In the genomic region with DNA sequence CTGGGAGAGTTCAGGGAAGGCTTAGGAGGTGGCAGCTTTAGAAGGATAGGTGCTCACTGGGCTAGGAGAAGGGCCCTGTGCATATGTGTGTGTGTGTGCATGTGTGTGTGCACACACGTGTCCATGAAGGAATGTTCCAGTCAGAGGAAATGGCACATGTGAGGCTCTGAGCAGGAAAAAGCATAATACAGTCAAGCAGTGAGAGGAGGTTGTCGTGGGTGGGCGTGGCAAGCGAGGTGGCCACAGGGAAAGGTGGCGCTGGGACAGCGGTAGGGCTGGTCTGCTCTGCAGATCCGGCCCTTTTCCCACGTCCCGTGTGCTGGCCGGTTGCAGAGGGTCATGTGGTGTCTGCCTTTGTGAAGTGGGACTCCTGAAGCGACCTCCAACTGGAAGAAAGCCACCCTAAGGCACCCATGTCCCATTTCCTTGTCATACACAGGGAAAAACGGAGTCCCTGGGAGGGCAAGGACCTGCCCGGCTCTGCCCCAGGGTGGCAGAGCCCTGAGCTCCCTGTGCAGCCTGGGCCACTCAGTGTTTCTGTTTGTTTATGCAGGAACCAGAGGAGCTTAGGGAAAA, we compare ENCODE assay signal across 21 cellular contexts. TPM values are rescaled to one million over a fixed set of nuclear protein-coding genes. Genes with fewer than 3 reads are reported as not detected.
DNase-seq lines count a peak whose midpoint lies in the region; ATAC-seq, FAIRE-seq and TF ChIP-seq lines count a peak whose summit lies in the region.
"Had no signal": no experiment of that assay in that cellular context is flagged by ENCODE, and none has a peak within 500 bp of the region (broad histone marks: within the 10 kb centered on the region; RNA-seq: fewer than 3 reads in every experiment).

No MANE protein-coding gene starts in this region.

- H3K4me1 ChIP-seq in right lobe of liver: no peaks in the 10 kb centered on the region
- no peaks in the 10 kb centered on the region for H3K4me1 ChIP-seq in spleen

- TF ChIP-seq CTCF in chondrocyte (IDR thresholded peaks at IDR 0.05) (no peak), right lobe of liver (IDR thresholded peaks at IDR 0.05) (no peak), spleen (IDR thresholded peaks at IDR 0.05 in 8 of 11, conservative IDR thresholded peaks at IDR 0.05 in 3 of 11) (no peak)

- no peak overlapping the region for H3K4me3 Mint-ChIP-seq in chondrocyte (ENCODE audit: unreplicated experiment)

- H3K9me3 Mint-ChIP-seq in chondrocyte (ENCODE audit: low read depth): peaks cover 3% of the 10 kb centered on the region

- WGBS in right lobe of liver (ENCODE audit: insufficient coverage, low coverage, low lambda C conversion rate, missing lambda C conversion rate): no CpG with 5 or more reads among the region's 13 CpGs
- WGBS in spleen, 5 donors: 80 to 92% (median 87%) methylated on average over 12 to 13 of the region's 13 CpGs

- no peak for ATAC-seq in right lobe of liver
- ATAC-seq: GM12878, HCT116 had no signal

- H3K27ac ChIP-seq in right lobe of liver: no peak overlapping the region
- no peak overlapping the region for H3K27ac ChIP-seq in spleen
- H3K27ac ChIP-seq: BLaER1 treated with 17β-estradiol and CSF1 and Interleukin-3, amounts not matched to agents 10 nM and 100 nM had no signal

- H3K27me3 Mint-ChIP-seq in chondrocyte (ENCODE audit: low read depth): no peaks in the 10 kb centered on the region

- H3K27ac Mint-ChIP-seq in chondrocyte (ENCODE audit: unreplicated experiment): no peak overlapping the region

- TF ChIP-seq POLR2A in right lobe of liver (IDR thresholded peaks at IDR 0.05): no peak
- TF ChIP-seq POLR2A in spleen (IDR thresholded peaks at IDR 0.05): no peak

- intact Hi-C loops in right lobe of liver (cut with DNase I): no loop called here
- intact Hi-C loops in spleen (cut with DNase I; ENCODE audit: low total_unique reads): no loop called here

- no peaks in the 10 kb centered on the region for H3K9me3 ChIP-seq in right lobe of liver
- H3K9me3 ChIP-seq in spleen: no peaks in the 10 kb centered on the region
- H3K9me3 ChIP-seq: BLaER1 treated with 17β-estradiol and CSF1 and Interleukin-3, amounts not matched to agents 10 nM and 100 nM had no signal

- no peaks in the 10 kb centered on the region for H3K4me1 Mint-ChIP-seq in chondrocyte (ENCODE audit: low read depth)

- H3K4me3 ChIP-seq in right lobe of liver (no peak overlapping the region), spleen (no peak overlapping the region)
- H3K4me3 ChIP-seq: BLaER1 treated with 17β-estradiol and CSF1 and Interleukin-3, amounts not matched to agents 10 nM and 100 nM; GM12878 had no signal

- H3K27me3 ChIP-seq in right lobe of liver: no peaks in the 10 kb centered on the region
- no peaks in the 10 kb centered on the region for H3K27me3 ChIP-seq in spleen (replicated peaks in 1 of 7)
- H3K27me3 ChIP-seq: BLaER1 treated with 17β-estradiol and CSF1 and Interleukin-3, amounts not matched to agents 10 nM and 100 nM had no signal

- FAIRE-seq in HTR-8/SVneo (lab: Jason Lieb, UNC): no peak
- FAIRE-seq: A204.1, GM12878, GM18507 had no signal

- H3K36me3 Mint-ChIP-seq in chondrocyte (ENCODE audit: low read depth): peaks cover 2% of the 10 kb centered on the region

- H3K36me3 ChIP-seq in right lobe of liver: no peaks in the 10 kb centered on the region
- H3K36me3 ChIP-seq in spleen: no peaks in the 10 kb centered on the region
- H3K36me3 ChIP-seq: BLaER1 treated with 17β-estradiol and CSF1 and Interleukin-3, amounts not matched to agents 10 nM and 100 nM had no signal

- DNase-seq in activated effector memory CD4-positive, alpha-beta T cell treated with anti-CD3 and anti-CD28 coated beads, Interleukin-2, amount 50 U/mL, for 16 hours: peak; percentile 22
- no peak for DNase-seq in activated effector memory CD4-positive, alpha-beta T cell treated with Interleukin-2 at 50 U/mL for 16 hours
- DNase-seq in chondrocyte (ENCODE audit: low spot score): peak; percentile 38
- DNase-seq in right lobe of liver: peak in 2 of 3 donors; percentile 16 to 19
- peak; percentile 29 for DNase-seq in spleen
- no peak for DNase-seq in activated naive CD4-positive, alpha-beta T cell treated with anti-CD3 and anti-CD28 coated beads, Interleukin-2, amount 50 U/mL, for 16 hours
- DNase-seq in HTR-8/SVneo (ENCODE audit: insufficient read length, low spot score): no peak
- no peak for DNase-seq in D341Med (ENCODE audit: low spot score)
- DNase-seq: DMS 273 treated with DMSO at 0.1 percent for 48 hours, GDM1, KBM-7, NCI-H1436, NCI-H2029 treated with DMSO at 0.1 percent for 48 hours, NCI-H748 treated with DMSO at 0.1 percent for 48 hours, OCI-M1, RPMI8226 had no signal

RNA-seq across cellular contexts. Expression of gene NT5M, which starts 40.1 kb away (rescaled TPM):
- 3.5 to 4.0 TPM (median 4.0 TPM) in 3 replicates for total RNA-seq in chondrocyte
- total RNA-seq in right lobe of liver: 1 to 10 TPM in 2 of 6 experiments, under 1 TPM in 4; 0.51 to 3.0 (median 0.87) TPM
- 1 to 10 TPM; 1.9 to 3.6 (median 2.8) TPM for total RNA-seq in spleen
- 1 to 10 TPM; 1.2 to 2.6 (median 2.1) TPM for polyA plus RNA-seq in spleen

Comparison
In these comparisons a context has a peak if more than half of its experiments do, and no peak if none do; other contexts are left out.
1. DNase-seq: peak in activated effector memory CD4-positive, alpha-beta T cell treated with anti-CD3 and anti-CD28 coated beads, Interleukin-2, amount 50 U/mL, for 16 hours (single experiment), chondrocyte (single experiment), right lobe of liver (2 of 3) and spleen (single experiment); none in activated effector memory CD4-positive, alpha-beta T cell treated with Interleukin-2 at 50 U/mL for 16 hours (single experiment), activated naive CD4-positive, alpha-beta T cell treated with anti-CD3 and anti-CD28 coated beads, Interleukin-2, amount 50 U/mL, for 16 hours (single experiment), HTR-8/SVneo (single experiment) and D341Med (single experiment).